ENCODE assay signal across 2 cellular contexts in genomic region chr15:26771168-26771916, GRCh38.
TF ChIP-seq lines count a peak whose summit lies in the region.

No MANE protein-coding gene starts in this region.

TF ChIP-seq in SK-N-SH, 30 proteins besides CTCF, POLR2A, EP300 and RAD21 (continued from another document):
- TF ChIP-seq FOXM1 (IDR thresholded peaks at IDR 0.05; ENCODE audit: low read depth) (no peak), TEAD4 (IDR thresholded peaks at IDR 0.05; ENCODE audit: borderline replicate concordance, insufficient read depth) (no peak), EZH2phosphoT487 (IDR thresholded peaks at IDR 0.05; ENCODE audit: borderline replicate concordance, low read depth) (no peak), MEF2A (IDR thresholded peaks at IDR 0.05; ENCODE audit: borderline replicate concordance, low read depth) (no peak)

TF ChIP-seq in SK-N-SH treated with all-trans-retinoic acid at 6 μM for 48 hours, 23 proteins besides CTCF, POLR2A, EP300 and RAD21 (continued from another document):
- TF ChIP-seq POU6F1 (CRISPR knock-in tag; IDR thresholded peaks at IDR 0.05; ENCODE audit: borderline replicate concordance, low read depth) (no peak), CSRNP3 (CRISPR knock-in tag; IDR thresholded peaks at IDR 0.05) (no peak)
